In genomic region chr11:32891657-32892354, GRCh38 we compare ENCODE assay signal across 8 cellular contexts. TPM values are rescaled to one million over a fixed set of nuclear protein-coding genes. Genes with fewer than 3 reads are reported as not detected.
DNase-seq lines count a peak whose midpoint lies in the region; ATAC-seq, FAIRE-seq and TF ChIP-seq lines count a peak whose summit lies in the region.

No MANE protein-coding gene starts in this region.

- H3K27ac Mint-ChIP-seq in T-helper 2 cell treated with Interferon-gamma antibody and Interleukin-4, amounts not matched to agents 5 μg/mL and 100 μg/mL, for 36 hours: peak overlapping the region; percentile 82

- peaks cover 22% of the 10 kb centered on the region for H3K27me3 Mint-ChIP-seq in T-helper 2 cell treated with Interferon-gamma antibody and Interleukin-4, amounts not matched to agents 5 μg/mL and 100 μg/mL, for 36 hours (ENCODE audit: low read depth)

- H3K9ac ChIP-seq in HUES6 (ENCODE audit: low read length): peak overlapping the region; percentile 91

- no peak for TF ChIP-seq CTCF in D721Med (IDR thresholded peaks at IDR 0.05; ENCODE audit: insufficient read depth, missing control alignments)
- TF ChIP-seq CTCF in fibroblast of villous mesenchyme (IDR thresholded peaks at IDR 0.05; ENCODE audit: insufficient read depth, low read depth, low read length): no peak
- TF ChIP-seq CTCF in retinal pigment epithelial cell (conservative IDR thresholded peaks at IDR 0.05; ENCODE audit: low read depth, low read length): no peak

- H3K36me3 Mint-ChIP-seq in T-helper 2 cell treated with Interferon-gamma antibody and Interleukin-4, amounts not matched to agents 5 μg/mL and 100 μg/mL, for 36 hours (ENCODE audit: low read depth): no peaks in the 10 kb centered on the region

- peaks cover 22% of the 10 kb centered on the region for H3K4me1 Mint-ChIP-seq in T-helper 2 cell treated with Interferon-gamma antibody and Interleukin-4, amounts not matched to agents 5 μg/mL and 100 μg/mL, for 36 hours (ENCODE audit: low read depth)

- ATAC-seq in GM18867 (IDR thresholded peaks at IDR 0.05; ENCODE audit: unreplicated experiment): no peak

- peak; percentile 71 for FAIRE-seq in D721Med (lab: Jason Lieb, UNC)

- no peaks in the 10 kb centered on the region for H3K27me3 ChIP-seq in HUES6 (ENCODE audit: control insufficient read depth, insufficient read depth, low read length)

- peak overlapping the region; percentile 97 for H3K27ac ChIP-seq in HUES6 (ENCODE audit: low read depth, low read length)

- no peaks in the 10 kb centered on the region for H3K9me3 Mint-ChIP-seq in T-helper 2 cell treated with Interferon-gamma antibody and Interleukin-4, amounts not matched to agents 5 μg/mL and 100 μg/mL, for 36 hours

- no peaks in the 10 kb centered on the region; the same call in 1 of the 2 replicates for H3K36me3 ChIP-seq in HUES6 (ENCODE audit: control insufficient read depth, insufficient read depth, low read length)

- peak overlapping the region; percentile 77 for H3K4me3 ChIP-seq in HUES6 (ENCODE audit: low read depth, low read length)
- H3K4me3 ChIP-seq in fibroblast of villous mesenchyme (ENCODE audit: low read depth, low read length): peak overlapping the region; percentile 89
- peak overlapping the region; percentile 74 for H3K4me3 ChIP-seq in retinal pigment epithelial cell (ENCODE audit: low read length)

- DNase-seq in D721Med (ENCODE audit: insufficient read length, low spot score) (no peak), fibroblast of villous mesenchyme (ENCODE audit: low read depth) (peak; percentile 10), retinal pigment epithelial cell (ENCODE audit: low read depth) (no peak), NK-92 (lab: John Stamatoyannopoulos, UW; ENCODE audit: unreplicated experiment) (no peak), SKM-1 (lab: John Stamatoyannopoulos, UW; ENCODE audit: unreplicated experiment) (no peak)
- DNase-seq in T-helper 2 cell treated with Interferon-gamma antibody and Interleukin-4, amounts not matched to agents 5 μg/mL and 100 μg/mL, for 36 hours (ENCODE audit: low spot score): no peak

- peak overlapping the region; percentile 84 for H3K4me3 Mint-ChIP-seq in T-helper 2 cell treated with Interferon-gamma antibody and Interleukin-4, amounts not matched to agents 5 μg/mL and 100 μg/mL, for 36 hours

- peaks cover 7% of the 10 kb centered on the region; the same call in 1 of the 2 replicates for H3K9me3 ChIP-seq in HUES6 (ENCODE audit: control insufficient read depth, insufficient read depth, low read depth, low read length)

- H3K4me1 ChIP-seq in HUES6 (ENCODE audit: control insufficient read depth, insufficient read depth, low read length): peaks cover 25% of the 10 kb centered on the region

RNA-seq across cellular contexts. Expression of gene QSER1, which starts 0.8 kb away (rescaled TPM):
- 19.0 and 26.8 TPM in 2 replicates for total RNA-seq in fibroblast of villous mesenchyme
